23 cellular contexts compared by ENCODE assay signal in the genomic region with DNA sequence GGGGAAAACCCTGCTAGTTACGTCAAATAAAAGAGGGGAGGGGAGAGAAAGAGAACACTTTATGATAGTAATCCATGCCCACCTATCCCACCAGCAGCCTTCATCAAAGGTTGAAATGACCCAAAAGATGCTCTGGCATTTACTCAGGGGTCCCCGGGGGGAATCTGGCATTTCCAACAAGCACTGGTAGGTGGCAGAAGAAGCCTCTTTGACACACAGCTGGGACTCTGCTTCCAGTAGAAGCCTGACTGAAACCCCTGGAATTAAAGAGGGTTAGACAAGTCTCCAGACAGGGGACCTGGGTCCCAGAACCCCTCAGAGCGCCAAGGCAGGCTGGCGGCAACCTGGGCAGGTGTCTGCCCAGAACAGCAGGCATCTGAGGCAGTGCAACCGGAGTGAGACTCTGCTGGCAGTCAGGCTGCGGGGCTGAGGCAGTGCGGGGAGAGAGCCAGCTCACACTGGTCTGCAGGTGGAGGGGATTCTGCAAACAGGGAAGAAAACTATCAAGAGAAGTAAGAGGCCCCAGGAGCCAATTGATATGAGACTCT.
"Had no signal": no experiment of that assay in that cellular context is flagged by ENCODE, and none has a peak within 500 bp of the region (broad histone marks: within the 10 kb centered on the region; RNA-seq: fewer than 3 reads in every experiment).

No MANE protein-coding gene starts in this region.

- H3K4me3 ChIP-seq: body of pancreas, lung, right atrium auricular region, tibial artery had no signal

- H3K36me3 ChIP-seq: right atrium auricular region, tibial artery had no signal

- H3K9me3 ChIP-seq: body of pancreas, right atrium auricular region, tibial artery had no signal

- ATAC-seq: activated CD8-positive, alpha-beta memory T cell treated with anti-CD3 and anti-CD28 coated beads, Interleukin-2, amount 10 ng/mL, durations not matched to agents 7 days and 5 days; body of pancreas; effector memory CD8-positive, alpha-beta T cell; natural killer cell treated with Interleukin-12 subunit alpha and Interleukin-12 subunit beta and Interleukin-15 and Interleukin-18, amount 100 ng/mL, for 72 hours; stimulated activated naive CD8-positive, alpha-beta T cell treated with anti-CD3 and anti-CD28 coated beads, Interleukin-15, Interleukin-2, amounts not matched to agents 100 U/mL and 50 U/mL, for 24 hours had no signal

- H3K27ac ChIP-seq: body of pancreas, right atrium auricular region, tibial artery, VCaP had no signal

- H3K9me3 Mint-ChIP-seq: activated naive CD8-positive, alpha-beta T cell treated with anti-CD3 and anti-CD28 coated beads, Interleukin-2, amount 10 ng/mL, durations not matched to agents 7 days and 5 days; activated T-helper 2 cell treated with anti-CD3 and anti-CD28 coated beads, Interferon-gamma antibody, Interleukin-2, Interleukin-4, amounts not matched to agents 10 μg/mL and 5 μg/mL and 100 μg/mL, durations not matched to agents 14 hours and 24 hours and 36 hours; effector memory CD8-positive, alpha-beta T cell; mesothelial cell of epicardium; natural killer cell treated with Interleukin-12 subunit alpha and Interleukin-12 subunit beta and Interleukin-15 and Interleukin-18, amount 100 ng/mL, for 72 hours had no signal

- H3K4me1 ChIP-seq: body of pancreas, right atrium auricular region, tibial artery had no signal

- H3K27me3 ChIP-seq: body of pancreas, right atrium auricular region had no signal

- H3K36me3 Mint-ChIP-seq: activated CD8-positive, alpha-beta memory T cell treated with anti-CD3 and anti-CD28 coated beads, Interleukin-2, amount 10 ng/mL, durations not matched to agents 7 days and 5 days; activated naive CD8-positive, alpha-beta T cell treated with anti-CD3 and anti-CD28 coated beads, Interleukin-2, amount 10 ng/mL, durations not matched to agents 7 days and 5 days; mesothelial cell of epicardium; natural killer cell treated with Interleukin-12 subunit alpha and Interleukin-12 subunit beta and Interleukin-15 and Interleukin-18, amount 100 ng/mL, for 72 hours had no signal

- H3K4me3 Mint-ChIP-seq: activated CD8-positive, alpha-beta memory T cell treated with anti-CD3 and anti-CD28 coated beads, Interleukin-2, amount 10 ng/mL, durations not matched to agents 7 days and 5 days; activated naive CD8-positive, alpha-beta T cell treated with anti-CD3 and anti-CD28 coated beads, Interleukin-2, amount 10 ng/mL, durations not matched to agents 7 days and 5 days; effector memory CD8-positive, alpha-beta T cell; mesothelial cell of epicardium; natural killer cell treated with Interleukin-12 subunit alpha and Interleukin-12 subunit beta and Interleukin-15 and Interleukin-18, amount 100 ng/mL, for 72 hours had no signal

- DNase-seq: activated CD4-positive, alpha-beta T cell treated with anti-CD3 and anti-CD28 coated beads for 1 hour; activated CD4-positive, alpha-beta T cell treated with anti-CD3 and anti-CD28 coated beads, Interleukin-2, amount 50 U/mL, for 48 hours; activated CD8-positive, alpha-beta memory T cell treated with anti-CD3 and anti-CD28 coated beads, Interleukin-2, amount 10 ng/mL, durations not matched to agents 7 days and 5 days; activated naive CD4-positive, alpha-beta T cell treated with Interleukin-2 at 50 U/mL for 16 hours; activated naive CD8-positive, alpha-beta T cell treated with anti-CD3 and anti-CD28 coated beads, Interleukin-2, amount 10 ng/mL, durations not matched to agents 7 days and 5 days; activated T-cell treated with anti-CD3 and anti-CD28 coated beads, Interleukin-2, amount 50 U/mL, for 1 hour; body of pancreas; caudate nucleus; effector memory CD8-positive, alpha-beta T cell; foreskin fibroblast; hippocampal formation; occipital lobe; stimulated activated CD4-positive, alpha-beta T cell treated with anti-CD3 and anti-CD28 coated beads, Interleukin-2, amount 100 ng/mL, for 24 hours; stimulated activated naive CD8-positive, alpha-beta T cell treated with anti-CD3 and anti-CD28 coated beads, Interleukin-15, Interleukin-2, amounts not matched to agents 100 U/mL and 50 U/mL, for 24 hours; substantia nigra; T-helper 2 cell; tibial artery had no signal

- H3K4me1 Mint-ChIP-seq: activated CD8-positive, alpha-beta memory T cell treated with anti-CD3 and anti-CD28 coated beads, Interleukin-2, amount 10 ng/mL, durations not matched to agents 7 days and 5 days had no signal

- H3K27ac Mint-ChIP-seq: activated CD8-positive, alpha-beta memory T cell treated with anti-CD3 and anti-CD28 coated beads, Interleukin-2, amount 10 ng/mL, durations not matched to agents 7 days and 5 days; activated naive CD8-positive, alpha-beta T cell treated with anti-CD3 and anti-CD28 coated beads, Interleukin-2, amount 10 ng/mL, durations not matched to agents 7 days and 5 days; activated T-helper 2 cell treated with anti-CD3 and anti-CD28 coated beads, Interferon-gamma antibody, Interleukin-2, Interleukin-4, amounts not matched to agents 10 μg/mL and 5 μg/mL and 100 μg/mL, durations not matched to agents 14 hours and 24 hours and 36 hours; effector memory CD8-positive, alpha-beta T cell; mesothelial cell of epicardium; natural killer cell treated with Interleukin-12 subunit alpha and Interleukin-12 subunit beta and Interleukin-15 and Interleukin-18, amount 100 ng/mL, for 72 hours had no signal
